In genomic region chr1:53285969-53286760, GRCh38 we compare ENCODE assay signal across 24 cellular contexts. TPM values are rescaled to one million over a fixed set of nuclear protein-coding genes. Genes with fewer than 3 reads are reported as not detected.
A peak's percentile ranks its signal among the peaks of the same experiment; 100 is the strongest.
DNase-seq lines count a peak whose midpoint lies in the region; ATAC-seq and TF ChIP-seq lines count a peak whose summit lies in the region.
"Had no signal": no experiment of that assay in that cellular context is flagged by ENCODE, and none has a peak within 500 bp of the region (broad histone marks: within the 10 kb centered on the region; RNA-seq: fewer than 3 reads in every experiment).

No MANE protein-coding gene starts in this region.

- no peak overlapping the region for H3K4me3 ChIP-seq in heart left ventricle
- no peak overlapping the region for H3K4me3 ChIP-seq in endodermal cell (ENCODE audit: low read length)
- H3K4me3 ChIP-seq in testis = no peak overlapping the region
- no peak overlapping the region for H3K4me3 ChIP-seq in dorsolateral prefrontal cortex
- H3K4me3 ChIP-seq: right lobe of liver, thyroid gland had no signal

- H3K9me3 Mint-ChIP-seq in endodermal cell = no peaks in the 10 kb centered on the region
- H3K9me3 Mint-ChIP-seq: activated naive CD4-positive, alpha-beta T cell treated with anti-CD3 and anti-CD28 coated beads, Interleukin-2, amount 10 ng/mL, durations not matched to agents 7 days and 5 days; naive thymus-derived CD8-positive, alpha-beta T cell had no signal

- H3K4me1 Mint-ChIP-seq in T-helper 17 cell = peaks cover 3% of the 10 kb centered on the region
- H3K4me1 Mint-ChIP-seq in endodermal cell = peaks cover 49% of the 10 kb centered on the region

- H3K9ac ChIP-seq in endodermal cell (ENCODE audit: extremely low read depth, low read length, poor library complexity, severe bottlenecking) = no peak overlapping the region
- H3K9ac ChIP-seq: parathyroid adenoma had no signal

- DNase-seq in heart left ventricle (no peak), Right ventricle myocardium inferior (ENCODE audit: missing footprints) (no peak), T-helper 17 cell (no peak), endodermal cell (peak; percentile 82), testis (peak; percentile 81), dorsolateral prefrontal cortex (no peak), GM13977 (ENCODE audit: low spot score) (no peak), D341Med (ENCODE audit: low spot score) (no peak)
- DNase-seq: activated CD4-positive, alpha-beta T cell treated with anti-CD3 and anti-CD28 coated beads for 48 hours; activated naive CD4-positive, alpha-beta T cell treated with anti-CD3 and anti-CD28 coated beads, Interleukin-2, amount 10 ng/mL, durations not matched to agents 7 days and 5 days; aorta; C1 segment of cervical spinal cord; central memory CD4-positive, alpha-beta T cell; erythroblast; foreskin keratinocyte; kidney glomerular epithelial cell; naive thymus-derived CD8-positive, alpha-beta T cell; NCI-H1048; NCI-H2107; NCI-H510A; right lobe of liver; RPMI8226 had no signal

- H3K4me3 Mint-ChIP-seq in T-helper 17 cell = no peak overlapping the region
- H3K4me3 Mint-ChIP-seq in endodermal cell = no peak overlapping the region
- H3K4me3 Mint-ChIP-seq: activated naive CD4-positive, alpha-beta T cell treated with anti-CD3 and anti-CD28 coated beads, Interleukin-2, amount 10 ng/mL, durations not matched to agents 7 days and 5 days; naive thymus-derived CD8-positive, alpha-beta T cell had no signal

- TF ChIP-seq CTCF in heart left ventricle (IDR thresholded peaks at IDR 0.05) = no peak
- TF ChIP-seq CTCF in endodermal cell (conservative IDR thresholded peaks at IDR 0.05) = no peak
- TF ChIP-seq CTCF in testis (IDR thresholded peaks at IDR 0.05) = no peak
- no peak for TF ChIP-seq CTCF in dorsolateral prefrontal cortex (IDR thresholded peaks at IDR 0.05 in 54 of 56, conservative IDR thresholded peaks at IDR 0.05 in 2 of 56; ENCODE audit: low read depth in 1 of 56, partially characterized antibody in 56 of 56)
- no peak for TF ChIP-seq CTCF in GM13977 (IDR thresholded peaks at IDR 0.05; ENCODE audit: extremely low read depth, insufficient read depth, missing control alignments)

- intact Hi-C loops in heart left ventricle (cut with DNase I) (no loop called here), Right ventricle myocardium inferior (cut with DNase I) (no loop called here), testis (cut with DNase I; ENCODE audit: low total_unique reads) (no loop called here), dorsolateral prefrontal cortex (cut with DNase I) (no loop called here)

- H3K36me3 Mint-ChIP-seq in T-helper 17 cell (ENCODE audit: low read depth) (no peaks in the 10 kb centered on the region), endodermal cell (ENCODE audit: low read depth) (peaks cover 30% of the 10 kb centered on the region)

- H3K9me3 ChIP-seq in heart left ventricle (no peaks in the 10 kb centered on the region), T-helper 17 cell (ENCODE audit: control insufficient read depth, low read length, poor library complexity, severe bottlenecking) (no peaks in the 10 kb centered on the region), endodermal cell (ENCODE audit: control insufficient read depth, low read length) (no peaks in the 10 kb centered on the region), testis (no peaks in the 10 kb centered on the region)
- H3K9me3 ChIP-seq: right lobe of liver, thyroid gland had no signal

- TF ChIP-seq POLR2A in heart left ventricle (IDR thresholded peaks at IDR 0.05) (no peak), testis (IDR thresholded peaks at IDR 0.05) (no peak)

- H3K27me3 ChIP-seq in heart left ventricle = no peaks in the 10 kb centered on the region
- H3K27me3 ChIP-seq in endodermal cell (ENCODE audit: control insufficient read depth, insufficient read depth, low read length, poor library complexity, severe bottlenecking) = no peaks in the 10 kb centered on the region
- no peaks in the 10 kb centered on the region for H3K27me3 ChIP-seq in testis
- no peaks in the 10 kb centered on the region for H3K27me3 ChIP-seq in dorsolateral prefrontal cortex
- H3K27me3 ChIP-seq: foreskin keratinocyte, right lobe of liver, thyroid gland had no signal

- H3K27me3 Mint-ChIP-seq in T-helper 17 cell = no peaks in the 10 kb centered on the region
- no peaks in the 10 kb centered on the region for H3K27me3 Mint-ChIP-seq in endodermal cell (ENCODE audit: insufficient read depth)
- H3K27me3 Mint-ChIP-seq: activated naive CD4-positive, alpha-beta T cell treated with anti-CD3 and anti-CD28 coated beads, Interleukin-2, amount 10 ng/mL, durations not matched to agents 7 days and 5 days; naive thymus-derived CD8-positive, alpha-beta T cell had no signal

- H3K27ac Mint-ChIP-seq in T-helper 17 cell (peak overlapping the region; percentile 54), endodermal cell (peak overlapping the region; percentile 70)
- H3K27ac Mint-ChIP-seq: activated naive CD4-positive, alpha-beta T cell treated with anti-CD3 and anti-CD28 coated beads, Interleukin-2, amount 10 ng/mL, durations not matched to agents 7 days and 5 days had no signal

- H3K27ac ChIP-seq in heart left ventricle = no peak overlapping the region
- H3K27ac ChIP-seq in endodermal cell (ENCODE audit: low read depth, low read length) = no peak overlapping the region
- H3K27ac ChIP-seq in testis = no peak overlapping the region
- peak overlapping the region in 1 of 59 donors; percentile 8 for H3K27ac ChIP-seq in dorsolateral prefrontal cortex
- H3K27ac ChIP-seq: foreskin keratinocyte, parathyroid adenoma, right lobe of liver, thyroid gland had no signal

- WGBS in heart left ventricle, 4 donors = 60 to 70% (median 63%) methylated on average over 8 of the region's 8 CpGs
- WGBS in endodermal cell (ENCODE audit: insufficient coverage in 1 of 2, insufficient read length in 1 of 2), 2 experiments = 85 to 87% methylated on average over 7 to 8 of the region's 8 CpGs
- 58 to 71% methylated on average over 5 to 8 of the region's 8 CpGs for WGBS in testis, 2 donors

- peaks cover 0 to 22% (median 0%) of the 10 kb centered on the region in 12 donors for H3K4me1 ChIP-seq in heart left ventricle
- H3K4me1 ChIP-seq in endodermal cell (ENCODE audit: control insufficient read depth, insufficient read depth, low read length) = peaks cover 28% of the 10 kb centered on the region
- peaks cover 16% of the 10 kb centered on the region for H3K4me1 ChIP-seq in testis
- H3K4me1 ChIP-seq: foreskin keratinocyte, parathyroid adenoma, right lobe of liver had no signal

- in situ Hi-C loops in GM13977 (cut with MboI; ENCODE audit: low pct_unique_long_range_greater_than_20kb, low sequenced_read_pairs, unreplicated experiment) = no loop called here

- ATAC-seq in heart left ventricle (peak; percentile 29 to 81 (median 53)), Right ventricle myocardium inferior (no peak), T-helper 17 cell (no peak)
- ATAC-seq: foreskin keratinocyte; naive thymus-derived CD8-positive, alpha-beta T cell; right lobe of liver had no signal

- H3K36me3 ChIP-seq in heart left ventricle = peaks cover 0 to 4% (median 0%) of the 10 kb centered on the region in 9 donors
- peaks cover 8% of the 10 kb centered on the region for H3K36me3 ChIP-seq in endodermal cell (ENCODE audit: control insufficient read depth, insufficient read depth, low read length)
- no peaks in the 10 kb centered on the region for H3K36me3 ChIP-seq in testis (ENCODE audit: low read depth, missing control alignments)
- H3K36me3 ChIP-seq: right lobe of liver, thyroid gland had no signal

RNA-seq across cellular contexts. Expression of gene LRP8, which starts 41.7 kb away (rescaled TPM):
- total RNA-seq in heart left ventricle (1 to 10 TPM in 8 of 9 donors, under 1 TPM in 1; 0.75 to 8.0 (median 1.7) TPM), Right ventricle myocardium inferior (1.2 TPM), T-helper 17 cell (10 to 100 TPM; 15.1 to 18.6 TPM), endodermal cell (10 to 100 TPM; 29.1 to 39.6 TPM), testis (100 to 1,000 TPM; 223 to 253 TPM), dorsolateral prefrontal cortex (10 to 100 TPM; 20.5 to 77.6 (median 37.9) TPM)
- polyA plus RNA-seq in heart left ventricle (1 to 10 TPM in 1 of 2 donors, under 1 TPM in 1; 0.27 to 2.8 TPM), testis (ENCODE audit: insufficient read depth, low read depth, low replicate concordance) (64.3 TPM)
- polyA plus RNA-seq in endodermal cell (2013, experiment 1 of 2) = 35.6 TPM
- polyA plus RNA-seq in endodermal cell (2013, experiment 2 of 2) = 29.0 TPM

RNA-seq across cellular contexts. Expression of gene MAGOH, which starts 47.8 kb away (rescaled TPM):
- 10 to 100 TPM; 18.8 to 42.4 (median 21.6) TPM for total RNA-seq in heart left ventricle
- 10 to 100 TPM; 63.4 to 74.2 TPM for polyA plus RNA-seq in heart left ventricle
- total RNA-seq in Right ventricle myocardium inferior = 24.0 TPM
- total RNA-seq in T-helper 17 cell = 10 to 100 TPM; 49.3 to 57.6 TPM
- 10 to 100 TPM; 59.1 to 74.7 TPM for total RNA-seq in endodermal cell
- 96.3 TPM for polyA plus RNA-seq in endodermal cell (2013, experiment 1 of 2)
- polyA plus RNA-seq in endodermal cell (2013, experiment 2 of 2) = 78.8 TPM
- 10 to 100 TPM; 32.0 to 39.1 TPM for total RNA-seq in testis
- polyA plus RNA-seq in testis (ENCODE audit: insufficient read depth, low read depth, low replicate concordance) = 50.0 TPM
- total RNA-seq in dorsolateral prefrontal cortex = 10 to 100 TPM; 14.8 to 34.2 (median 24.6) TPM

Comparison
In these comparisons a context has a peak if more than half of its experiments do, and no peak if none do; other contexts are left out.
1. ATAC-seq: peak in heart left ventricle (4 of 4); none in Right ventricle myocardium inferior (single experiment) and T-helper 17 cell (single experiment).
2. DNase-seq: peak in endodermal cell (single experiment) and testis (single experiment); none in heart left ventricle (0 of 5), Right ventricle myocardium inferior (single experiment), T-helper 17 cell (0 of 3), dorsolateral prefrontal cortex (0 of 10), GM13977 (single experiment) and D341Med (single experiment).